8 cellular contexts compared by ENCODE assay signal in the genomic region with DNA sequence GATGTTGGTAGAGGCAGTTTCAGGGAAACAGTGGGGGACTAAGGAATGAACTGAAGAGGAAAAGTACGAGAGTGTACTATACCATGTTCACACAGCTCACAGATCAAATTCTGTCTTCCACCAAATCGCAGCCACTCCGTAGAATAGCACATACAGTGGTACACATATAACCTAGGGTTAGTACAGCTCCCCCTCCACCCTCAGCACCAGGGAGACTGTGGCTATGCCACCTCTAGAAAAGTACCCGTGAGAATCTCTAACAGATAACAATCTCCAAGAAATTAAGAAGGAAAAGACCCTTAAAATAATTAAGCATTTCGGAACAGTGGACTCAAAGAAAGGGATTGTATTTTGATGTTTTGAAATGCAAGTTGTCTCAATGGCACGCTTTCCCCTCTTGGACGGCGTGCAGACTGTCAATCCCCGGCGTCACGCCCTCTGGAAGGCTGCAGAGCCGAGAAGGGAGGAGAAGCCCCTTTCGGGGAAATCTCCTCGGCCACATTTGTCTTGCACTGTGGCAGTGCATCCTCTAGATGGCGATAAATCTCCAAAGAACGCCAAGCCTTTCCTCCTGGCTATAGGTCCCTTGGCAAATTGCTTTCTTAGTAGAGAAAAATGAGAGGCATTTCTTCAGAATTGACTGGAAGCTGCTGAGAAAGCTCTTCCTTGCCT.
DNase-seq lines count a peak whose midpoint lies in the region; ATAC-seq, FAIRE-seq and TF ChIP-seq lines count a peak whose summit lies in the region.

No MANE protein-coding gene starts in this region.

- H3K9me3 ChIP-seq in esophagus squamous epithelium, result no peaks in the 10 kb centered on the region
- no peaks in the 10 kb centered on the region for H3K9me3 ChIP-seq in tibial nerve

- peak overlapping the region in 1 of 4 donors; percentile 27 for H3K4me3 ChIP-seq in esophagus squamous epithelium
- peak overlapping the region in 3 of 4 donors; percentile 4 to 27 (median 8) for H3K4me3 ChIP-seq in tibial nerve

- TF ChIP-seq EP300 in tibial nerve (IDR thresholded peaks at IDR 0.05), result no peak

- TF ChIP-seq CTCF in esophagus squamous epithelium (IDR thresholded peaks at IDR 0.05) (peak; percentile 47 to 79 (median 58)), natural killer cell (IDR thresholded peaks at IDR 0.05) (peak; percentile 63), tibial nerve (IDR thresholded peaks at IDR 0.05) (peak; percentile 59 to 78 (median 75))

- H3K4me3 Mint-ChIP-seq in natural killer cell, result no peak overlapping the region

- H3K27ac Mint-ChIP-seq in natural killer cell, result no peak overlapping the region

- H3K36me3 ChIP-seq in esophagus squamous epithelium (no peaks in the 10 kb centered on the region), tibial nerve (no peaks in the 10 kb centered on the region)

- peak; percentile 67 for FAIRE-seq in GM19239 (lab: Jason Lieb, UNC)

- H3K27ac ChIP-seq in esophagus squamous epithelium (no peak overlapping the region), tibial nerve (no peak overlapping the region)

- TF ChIP-seq POLR2A in esophagus squamous epithelium (IDR thresholded peaks at IDR 0.05) (no peak), tibial nerve (IDR thresholded peaks at IDR 0.05) (no peak)

- DNase-seq in Caki2 (ENCODE audit: low read depth), result peak; percentile 46
- peak; percentile 52 for DNase-seq in GM19239 (ENCODE audit: insufficient read length, low spot score)
- peak; percentile 40 for DNase-seq in NCI-H774 (lab: John Stamatoyannopoulos, UW)
- peak; percentile 25 for DNase-seq in activated CD8-positive, alpha-beta memory T cell treated with anti-CD3 and anti-CD28 coated beads, Interleukin-2, amount 50 U/mL, for 4 hours
- no peak for DNase-seq in esophagus squamous epithelium (lab: John Stamatoyannopoulos, UW)
- DNase-seq in natural killer cell, result no peak
- peak in 1 of 2 donors; percentile 44 for DNase-seq in tibial nerve (ENCODE audit: low spot score in 2 of 2)

- H3K36me3 Mint-ChIP-seq in natural killer cell, result no peaks in the 10 kb centered on the region

- H3K9me3 Mint-ChIP-seq in natural killer cell, result no peaks in the 10 kb centered on the region

- H3K27me3 ChIP-seq in esophagus squamous epithelium, result peaks cover 0 to 21% (median 0%) of the 10 kb centered on the region in 4 donors
- H3K27me3 ChIP-seq in tibial nerve, result peaks cover 0 to 3% of the 10 kb centered on the region in 2 donors

- in situ Hi-C loops in Caki2 (cut with HindIII; ENCODE audit: low pct_unique_long_range_greater_than_20kb, low sequenced_read_pairs), result no loop called here

- H3K4me1 ChIP-seq in esophagus squamous epithelium (peaks cover 0 to 8% (median 3%) of the 10 kb centered on the region in 3 donors), tibial nerve (peaks cover 0 to 14% (median 0%) of the 10 kb centered on the region in 4 donors)

- ATAC-seq in HG03159 (IDR thresholded peaks at IDR 0.05; ENCODE audit: unreplicated experiment) (peak; percentile 92), natural killer cell (peak; percentile 61 to 81 (median 68))

- intact Hi-C loops in esophagus squamous epithelium (cut with DNase I), result no loop called here
- intact Hi-C loops in natural killer cell (cut with micrococcal nuclease), result no loop called here

- 8 to 11% methylated on average over 16 of the region's 16 CpGs for WGBS in esophagus squamous epithelium, 2 donors
- WGBS in tibial nerve, 2 donors, result 6% methylated on average over 16 of the region's 16 CpGs

- H3K27me3 Mint-ChIP-seq in natural killer cell (ENCODE audit: low read depth in 2 of 2), result peaks cover 9 to 40% of the 10 kb centered on the region in 2 donors

- H3K4me1 Mint-ChIP-seq in natural killer cell, result peaks cover 10 to 12% of the 10 kb centered on the region in 2 donors

Comparison
In these comparisons a context has a peak if more than half of its experiments do, and no peak if none do; other contexts are left out.
1. DNase-seq: peak in Caki2 (single experiment), GM19239 (single experiment), NCI-H774 (single experiment) and activated CD8-positive, alpha-beta memory T cell treated with anti-CD3 and anti-CD28 coated beads, Interleukin-2, amount 50 U/mL, for 4 hours (single experiment); none in esophagus squamous epithelium (single experiment) and natural killer cell (single experiment).
2. Peak in every context shown above with its lines, with median percentiles within 50 percentile points of each other: CTCF ChIP-seq.